17 cellular contexts compared by ENCODE assay signal in the genomic region with DNA sequence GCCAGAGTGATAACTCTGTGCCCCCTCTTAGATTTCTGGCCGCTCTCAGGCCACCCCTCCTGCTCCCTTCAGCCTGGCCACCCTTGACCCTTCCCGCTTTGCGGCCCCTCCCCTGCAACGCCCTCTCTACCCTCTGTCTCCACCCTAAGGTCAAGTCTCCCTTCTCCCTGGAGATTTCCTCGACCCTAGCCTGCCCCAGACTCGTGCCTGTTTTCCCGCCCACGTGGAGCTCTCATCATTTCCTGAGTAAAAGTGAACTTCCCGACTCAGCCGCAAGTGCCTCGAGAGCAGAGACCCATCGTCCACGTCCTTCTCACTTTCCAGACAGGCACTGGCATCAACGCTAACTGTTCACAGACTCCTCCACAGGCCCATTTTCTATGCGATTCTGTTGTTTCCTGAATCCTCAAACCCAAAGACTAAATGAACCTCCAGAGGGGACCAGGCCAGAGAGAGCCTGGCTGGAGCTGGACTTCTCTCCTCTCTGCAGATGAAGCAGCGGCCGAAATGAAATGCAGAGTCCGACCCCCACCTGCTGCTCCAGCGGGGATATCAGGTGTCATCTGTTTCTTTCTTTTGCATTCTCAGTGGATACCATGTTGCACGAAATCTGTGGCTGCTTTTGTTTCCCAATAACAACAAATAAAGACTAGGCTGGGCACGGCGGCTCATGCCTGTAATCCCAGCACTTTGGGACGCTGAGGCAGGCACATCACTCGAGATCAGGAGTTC. TPM values are rescaled to one million over a fixed set of nuclear protein-coding genes. Genes with fewer than 3 reads are reported as not detected.
DNase-seq lines count a peak whose midpoint lies in the region; ATAC-seq and TF ChIP-seq lines count a peak whose summit lies in the region.
"Had no signal": no experiment of that assay in that cellular context is flagged by ENCODE, and none has a peak within 500 bp of the region (broad histone marks: within the 10 kb centered on the region; RNA-seq: fewer than 3 reads in every experiment).

No MANE protein-coding gene starts in this region.

- no TSS peak for BruUV-seq in A673 (replicated peaks; lab: Mats Ljungman, UMichigan)

- POLR2A ChIA-PET in A673 (lab: Charles Lee; ENCODE audit: low non-redundant PET) = no interaction called here

- 72 to 73% (median 73%) methylated on average over 24 of the region's 24 CpGs for WGBS in adrenal gland, 4 donors
- WGBS in right lobe of liver (ENCODE audit: insufficient coverage, low coverage, low lambda C conversion rate, missing lambda C conversion rate) = 55% methylated on average over 19 of the region's 24 CpGs
- WGBS in esophagus squamous epithelium, 2 donors = 72 to 85% methylated on average over 22 to 23 of the region's 24 CpGs

- H3K27ac ChIP-seq in A673 (ENCODE audit: low read depth, low read length, poor library complexity, severe bottlenecking) (no peak overlapping the region), adrenal gland (no peak overlapping the region), right lobe of liver (no peak overlapping the region), esophagus squamous epithelium (no peak overlapping the region)
- no peak overlapping the region for H3K27ac ChIP-seq in effector memory CD4-positive, alpha-beta T cell (ENCODE audit: insufficient read depth, low read length, poor library complexity, severe bottlenecking)
- H3K27ac ChIP-seq: 22Rv1, thoracic aorta, WERI-Rb-1 had no signal

- ATAC-seq in right lobe of liver = peak; percentile 60 to 81 (median 72)
- ATAC-seq in HG03108 (IDR thresholded peaks at IDR 0.05; ENCODE audit: unreplicated experiment) = no peak
- ATAC-seq: esophagus mucosa had no signal

- no peaks in the 10 kb centered on the region for H3K4me1 ChIP-seq in A673 (ENCODE audit: insufficient read depth, low read length, poor library complexity, severe bottlenecking)
- H3K4me1 ChIP-seq in adrenal gland (replicated peaks in 1 of 2) = peaks cover 6 to 11% of the 10 kb centered on the region in 2 donors
- H3K4me1 ChIP-seq in right lobe of liver = no peaks in the 10 kb centered on the region
- peaks cover 3% of the 10 kb centered on the region for H3K4me1 ChIP-seq in effector memory CD4-positive, alpha-beta T cell (ENCODE audit: control insufficient read depth, insufficient read depth, low read length, poor library complexity, severe bottlenecking)
- H3K4me1 ChIP-seq in esophagus squamous epithelium = peaks cover 0 to 10% (median 0%) of the 10 kb centered on the region in 3 donors

- CTCF ChIA-PET in A673 (lab: Charles Lee) = no interaction called here

- intact Hi-C loops in A673 (cut with micrococcal nuclease; ENCODE audit: unreplicated experiment) = no loop called here
- intact Hi-C loops in adrenal gland (cut with DNase I) = no loop called here
- intact Hi-C loops in right lobe of liver (cut with DNase I) = no loop called here
- intact Hi-C loops in esophagus squamous epithelium (cut with DNase I) = no loop called here

- H3K27me3 ChIP-seq in A673 (replicated peaks; ENCODE audit: insufficient read depth, low read depth, low read length, poor library complexity) (no peaks in the 10 kb centered on the region), adrenal gland (no peaks in the 10 kb centered on the region), right lobe of liver (no peaks in the 10 kb centered on the region), esophagus squamous epithelium (peaks cover 0 to 51% (median 3%) of the 10 kb centered on the region in 4 donors)
- H3K27me3 ChIP-seq in effector memory CD4-positive, alpha-beta T cell (replicated peaks; ENCODE audit: control insufficient read depth, insufficient read depth, low read length, poor library complexity, severe bottlenecking) = peaks cover 4% of the 10 kb centered on the region

- H3K4me3 ChIP-seq in A673 (ENCODE audit: low read depth, low read length, poor library complexity, severe bottlenecking) (no peak overlapping the region), adrenal gland (no peak overlapping the region), right lobe of liver (no peak overlapping the region), esophagus squamous epithelium (no peak overlapping the region)
- no peak overlapping the region for H3K4me3 ChIP-seq in effector memory CD4-positive, alpha-beta T cell (ENCODE audit: insufficient read depth, low read depth, low read length, poor library complexity, severe bottlenecking)
- H3K4me3 ChIP-seq: thoracic aorta had no signal

- TF ChIP-seq CTCF in A673 (conservative IDR thresholded peaks at IDR 0.05; ENCODE audit: low read depth, low read length) = no peak
- peak in 2 of 6 experiments; percentile 27 to 32 for TF ChIP-seq CTCF in adrenal gland (IDR thresholded peaks at IDR 0.05)
- TF ChIP-seq CTCF in right lobe of liver (IDR thresholded peaks at IDR 0.05) = no peak
- TF ChIP-seq CTCF in esophagus squamous epithelium (IDR thresholded peaks at IDR 0.05) = no peak

- no peaks in the 10 kb centered on the region for H3K9me3 ChIP-seq in A673 (ENCODE audit: low read depth, low read length, poor library complexity, severe bottlenecking)
- H3K9me3 ChIP-seq in adrenal gland (replicated peaks in 1 of 3) = no peaks in the 10 kb centered on the region
- H3K9me3 ChIP-seq in right lobe of liver = no peaks in the 10 kb centered on the region
- H3K9me3 ChIP-seq in effector memory CD4-positive, alpha-beta T cell (ENCODE audit: control insufficient read depth, low read length) = no peaks in the 10 kb centered on the region
- H3K9me3 ChIP-seq in esophagus squamous epithelium = no peaks in the 10 kb centered on the region
- H3K9me3 ChIP-seq: thoracic aorta had no signal

- no peaks in the 10 kb centered on the region for H3K36me3 ChIP-seq in A673 (ENCODE audit: insufficient read depth, low read length, poor library complexity, severe bottlenecking)
- no peaks in the 10 kb centered on the region for H3K36me3 ChIP-seq in adrenal gland (replicated peaks in 1 of 2)
- H3K36me3 ChIP-seq in right lobe of liver = no peaks in the 10 kb centered on the region
- H3K36me3 ChIP-seq in effector memory CD4-positive, alpha-beta T cell (ENCODE audit: control insufficient read depth, insufficient read depth, low read length) = no peaks in the 10 kb centered on the region
- no peaks in the 10 kb centered on the region for H3K36me3 ChIP-seq in esophagus squamous epithelium
- H3K36me3 ChIP-seq: thoracic aorta, WERI-Rb-1 had no signal

- peak in 2 of 3 experiments; percentile 24 to 38 for DNase-seq in NCI-H1417 (lab: John Stamatoyannopoulos, UW)
- no peak for DNase-seq in NCI-H1417 treated with DMSO at 0.1 percent for 48 hours (lab: John Stamatoyannopoulos, UW)
- DNase-seq in A673 (ENCODE audit: low spot score) = peak; percentile 40
- DNase-seq in adrenal gland = peak in 5 of 7 donors; percentile 31 to 68 (median 49)
- no peak for DNase-seq in right lobe of liver
- no peak for DNase-seq in effector memory CD4-positive, alpha-beta T cell
- no peak for DNase-seq in esophagus squamous epithelium (lab: John Stamatoyannopoulos, UW)
- DNase-seq: activated effector memory CD4-positive, alpha-beta T cell treated with anti-CD3 and anti-CD28 coated beads, Interleukin-2, amount 50 U/mL, for 16 hours; cerebellar nuclear complex; COR-L47; NCI-H1105; NCI-H526 treated with DMSO at 0.1 percent for 48 hours; WERI-Rb-1 had no signal

- no peak for TF ChIP-seq POLR2A in adrenal gland (IDR thresholded peaks at IDR 0.05)
- TF ChIP-seq POLR2A in right lobe of liver (IDR thresholded peaks at IDR 0.05) = no peak
- TF ChIP-seq POLR2A in esophagus squamous epithelium (IDR thresholded peaks at IDR 0.05) = no peak

RNA-seq across cellular contexts. Expression of gene RTN4RL1, which starts 52.5 kb away (rescaled TPM):
- total RNA-seq in A673 (2021) (0.80 and 1.0 TPM in 2 replicates), adrenal gland (1 to 10 TPM; 5.1 to 9.4 (median 8.0) TPM), right lobe of liver (1 to 10 TPM in 5 of 6 experiments, under 1 TPM in 1; 0.54 to 2.6 (median 1.4) TPM), esophagus squamous epithelium (1 to 10 TPM; 1.1 to 4.0 (median 2.0) TPM)
- polyA plus RNA-seq in adrenal gland = 1 to 10 TPM; 1.8 to 2.4 (median 1.9) TPM

RNA-seq across cellular contexts. Expression of gene DPH1, which starts 57.4 kb away (rescaled TPM):
- total RNA-seq in A673 (2021) = 51.1 and 60.8 TPM in 2 replicates
- 10 to 100 TPM; 37.7 to 65.3 (median 57.7) TPM for total RNA-seq in adrenal gland
- 100 to 1,000 TPM in 1 of 3 donors, 10 to 100 TPM in 2; 34.3 to 100 (median 69.7) TPM for polyA plus RNA-seq in adrenal gland
- total RNA-seq in right lobe of liver = 10 to 100 TPM; 20.0 to 41.1 (median 25.4) TPM
- 10 to 100 TPM; 14.9 to 55.7 (median 22.7) TPM for total RNA-seq in esophagus squamous epithelium

Comparison
In these comparisons a context has a peak if more than half of its experiments do, and no peak if none do; other contexts are left out.
1. DNase-seq: peak in NCI-H1417 (2 of 3), A673 (single experiment) and adrenal gland (5 of 7); none in NCI-H1417 treated with DMSO at 0.1 percent for 48 hours (single experiment), right lobe of liver (0 of 3), effector memory CD4-positive, alpha-beta T cell (0 of 3) and esophagus squamous epithelium (single experiment).